In the genomic region with DNA sequence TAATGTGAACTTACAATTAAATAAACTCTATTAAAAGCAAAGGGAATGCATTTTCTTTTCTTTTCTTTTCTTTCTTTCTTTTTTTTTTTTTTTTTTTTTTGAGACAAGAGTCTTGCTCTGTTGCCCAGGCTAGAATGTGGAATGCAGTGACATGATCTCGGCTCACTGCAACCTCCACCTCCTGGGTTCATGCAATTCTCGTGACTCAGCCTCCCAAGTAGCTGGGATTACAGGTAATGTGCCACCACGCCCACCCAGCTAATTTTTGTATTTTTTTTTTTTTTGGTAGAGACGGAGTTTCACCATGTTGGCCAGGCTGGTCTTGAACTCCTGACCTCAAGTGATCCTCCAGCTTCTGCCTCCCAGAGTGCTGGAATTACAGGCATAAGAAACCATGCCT, we compare ENCODE assay signal across 6 cellular contexts. TPM values are rescaled to one million over a fixed set of nuclear protein-coding genes. Genes with fewer than 3 reads are reported as not detected.
A peak's percentile ranks its signal among the peaks of the same experiment; 100 is the strongest.
DNase-seq lines count a peak whose midpoint lies in the region; FAIRE-seq and TF ChIP-seq lines count a peak whose summit lies in the region.
"Not testable (repeated sequence)": the region's sequence is repeated elsewhere in the genome, so short reads cannot be mapped to it uniquely, and the experiment has no call there.

No MANE protein-coding gene starts in this region.

- not testable (repeated sequence) for H3K36me3 ChIP-seq in bronchial epithelial cell (ENCODE audit: control insufficient read depth, insufficient read depth, low read length); left ventricle myocardium inferior

- H3K4me3 ChIP-seq in bronchial epithelial cell (ENCODE audit: low read depth, low read length); dorsolateral prefrontal cortex: not testable (repeated sequence)
- peak overlapping the region; percentile 61 for H3K4me3 ChIP-seq in left ventricle myocardium inferior

- H3K9me3 ChIP-seq in left ventricle myocardium inferior (replicated peaks), result not testable (repeated sequence)

- intact Hi-C loops in dorsolateral prefrontal cortex (cut with DNase I); left ventricle myocardium inferior (cut with micrococcal nuclease): not testable (repeated sequence)

- peak; percentile 25 for DNase-seq in bronchial epithelial cell (ENCODE audit: low read depth)
- DNase-seq in dorsolateral prefrontal cortex, left ventricle myocardium inferior: not testable (repeated sequence)

- H3K4me1 ChIP-seq in left ventricle myocardium inferior, result peaks cover 79% of the 10 kb centered on the region

- TF ChIP-seq CTCF in bronchial epithelial cell (IDR thresholded peaks at IDR 0.05; ENCODE audit: insufficient read depth, low read length, severe bottlenecking); dorsolateral prefrontal cortex (IDR thresholded peaks at IDR 0.05 in 54 of 56, conservative IDR thresholded peaks at IDR 0.05 in 2 of 56; ENCODE audit: low read depth in 1 of 56, partially characterized antibody in 56 of 56); left ventricle myocardium inferior (IDR thresholded peaks at IDR 0.05; ENCODE audit: borderline replicate concordance): not testable (repeated sequence)

- peak overlapping the region; percentile 97 for H3K27ac ChIP-seq in angular gyrus (ENCODE audit: low read depth, low read length)
- H3K27ac ChIP-seq in dorsolateral prefrontal cortex, result peak overlapping the region in 57 of 59 donors; percentile 60 to 100 (median 94)
- H3K27ac ChIP-seq in left ventricle myocardium inferior (replicated peaks), result peak overlapping the region; percentile 84
- H3K27ac ChIP-seq in layer of hippocampus (ENCODE audit: low read depth, low read length), result peak overlapping the region; percentile 23
- H3K27ac ChIP-seq in temporal lobe (ENCODE audit: low read depth, low read length), result peak overlapping the region; percentile 99

- not testable (repeated sequence) for FAIRE-seq in bronchial epithelial cell (lab: Jason Lieb, UNC)

- not testable (repeated sequence) for H3K27me3 ChIP-seq in bronchial epithelial cell (ENCODE audit: control insufficient read depth, insufficient read depth, low read length); dorsolateral prefrontal cortex; left ventricle myocardium inferior (ENCODE audit: low read depth); layer of hippocampus (ENCODE audit: control insufficient read depth, insufficient read depth, low read length)

RNA-seq across cellular contexts. Expression of gene ARRB1, which starts 46.5 kb away (rescaled TPM):
- total RNA-seq in bronchial epithelial cell (0.26 and 0.64 TPM in 2 replicates), dorsolateral prefrontal cortex (100 to 1,000 TPM; 117 to 225 (median 167) TPM), left ventricle myocardium inferior (25.9 TPM), temporal lobe (49.4 TPM)

Comparison
In these comparisons a context has a peak if more than half of its experiments do, and no peak if none do; other contexts are left out.
1. H3K27ac ChIP-seq: peak in every context shown above with its lines; median percentile 99 in temporal lobe; 97 in angular gyrus; 94 in dorsolateral prefrontal cortex; 84 in left ventricle myocardium inferior; 23 in layer of hippocampus.
2. RNA of gene ARRB1, which starts 46.5 kb away (total RNA-seq): 117 to 225 TPM in dorsolateral prefrontal cortex, 49.4 TPM in temporal lobe (single experiment) and 25.9 TPM in left ventricle myocardium inferior (single experiment); 0.26 to 0.64 TPM in bronchial epithelial cell; every median in the first group is over 10 times any median in the second.